9 cellular contexts compared by ENCODE assay signal in the genomic region with DNA sequence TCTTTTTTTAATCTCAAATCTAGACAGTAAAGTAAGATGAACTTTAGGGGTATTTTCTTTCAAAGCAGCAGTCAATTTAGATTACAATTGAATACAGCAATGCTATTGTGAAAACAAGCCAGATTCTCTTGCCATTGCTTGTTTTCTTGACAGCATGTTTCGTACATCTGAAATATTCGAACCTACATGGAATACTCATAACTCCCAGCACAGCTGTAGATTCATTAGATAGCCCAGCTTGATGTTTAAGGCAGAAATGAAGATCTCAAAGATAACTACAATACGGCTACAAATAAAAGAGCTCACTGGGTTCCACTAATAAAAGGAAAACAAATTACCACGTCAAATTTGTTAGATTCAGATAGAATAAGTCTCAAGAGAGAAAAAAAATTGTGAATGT.
"Had no signal": no experiment of that assay in that cellular context is flagged by ENCODE, and none has a peak within 500 bp of the region (broad histone marks: within the 10 kb centered on the region; RNA-seq: fewer than 3 reads in every experiment).

No MANE protein-coding gene starts in this region.

- H3K9me3 ChIP-seq: HAP-1 had no signal

- ATAC-seq: HCT116, K562 had no signal

- H3K27ac Mint-ChIP-seq: HFFc6 had no signal

- H3K36me3 ChIP-seq: HAP-1 had no signal

- H3K4me1 ChIP-seq: HAP-1 had no signal

- H3K27ac ChIP-seq: HL-60 had no signal

- H3K4me3 Mint-ChIP-seq: HFFc6 had no signal

- DNase-seq: GOT3, H7, HFFc6, IMR-90, KG1 had no signal

- H3K4me3 ChIP-seq: HAP-1, K562 had no signal

- H3K9me3 Mint-ChIP-seq: HFFc6 had no signal

- FAIRE-seq: K562 had no signal
